In the genomic region with DNA sequence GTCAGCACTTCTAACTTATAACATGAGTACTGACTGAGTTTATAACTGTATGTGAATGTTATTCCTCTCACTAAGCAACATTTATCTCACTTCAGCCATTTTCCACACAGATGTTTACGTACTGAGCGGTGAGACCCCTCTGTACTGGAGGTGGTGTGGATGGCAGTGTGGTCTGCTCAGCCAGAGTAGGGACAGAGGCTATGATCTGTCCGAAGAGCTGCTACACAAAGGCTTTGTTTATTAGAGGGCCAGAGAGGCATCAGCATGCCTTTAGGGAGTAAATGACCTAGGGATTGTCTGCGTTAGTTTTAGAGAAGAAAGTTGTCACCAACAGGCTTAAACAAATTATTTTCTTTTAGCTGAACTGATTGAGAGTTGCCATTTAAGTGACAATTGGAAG, we compare ENCODE assay signal across 2 cellular contexts.
TF ChIP-seq lines count a peak whose summit lies in the region.

No MANE protein-coding gene starts in this region.

TF ChIP-seq in SK-N-SH treated with all-trans-retinoic acid at 6 μM for 48 hours, 23 proteins besides CTCF, POLR2A, EP300 and RAD21 (continued from another document):
- TF ChIP-seq, protein P1, sequence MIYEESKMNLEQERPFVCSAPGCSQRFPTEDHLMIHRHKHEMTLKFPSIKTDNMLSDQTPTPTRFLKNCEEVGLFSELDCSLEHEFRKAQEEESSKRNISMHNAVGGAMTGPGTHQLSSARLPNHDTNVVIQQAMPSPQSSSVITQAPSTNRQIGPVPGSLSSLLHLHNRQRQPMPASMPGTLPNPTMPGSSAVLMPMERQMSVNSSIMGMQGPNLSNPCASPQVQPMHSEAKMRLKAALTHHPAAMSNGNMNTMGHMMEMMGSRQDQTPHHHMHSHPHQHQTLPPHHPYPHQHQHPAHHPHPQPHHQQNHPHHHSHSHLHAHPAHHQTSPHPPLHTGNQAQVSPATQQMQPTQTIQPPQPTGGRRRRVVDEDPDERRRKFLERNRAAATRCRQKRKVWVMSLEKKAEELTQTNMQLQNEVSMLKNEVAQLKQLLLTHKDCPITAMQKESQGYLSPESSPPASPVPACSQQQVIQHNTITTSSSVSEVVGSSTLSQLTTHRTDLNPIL (CRISPR knock-in tag; IDR thresholded peaks at IDR 0.05; ENCODE audit: low read depth): no peak
- no peak for TF ChIP-seq BACH2 (CRISPR knock-in tag; IDR thresholded peaks at IDR 0.05; ENCODE audit: borderline replicate concordance)
- TF ChIP-seq TSHZ2 (CRISPR knock-in tag; IDR thresholded peaks at IDR 0.05): no peak
- no peak for TF ChIP-seq PPARA (CRISPR knock-in tag; IDR thresholded peaks at IDR 0.05; ENCODE audit: borderline replicate concordance)
- TF ChIP-seq ZNF70 (CRISPR knock-in tag; IDR thresholded peaks at IDR 0.05): no peak
- TF ChIP-seq, protein P2, sequence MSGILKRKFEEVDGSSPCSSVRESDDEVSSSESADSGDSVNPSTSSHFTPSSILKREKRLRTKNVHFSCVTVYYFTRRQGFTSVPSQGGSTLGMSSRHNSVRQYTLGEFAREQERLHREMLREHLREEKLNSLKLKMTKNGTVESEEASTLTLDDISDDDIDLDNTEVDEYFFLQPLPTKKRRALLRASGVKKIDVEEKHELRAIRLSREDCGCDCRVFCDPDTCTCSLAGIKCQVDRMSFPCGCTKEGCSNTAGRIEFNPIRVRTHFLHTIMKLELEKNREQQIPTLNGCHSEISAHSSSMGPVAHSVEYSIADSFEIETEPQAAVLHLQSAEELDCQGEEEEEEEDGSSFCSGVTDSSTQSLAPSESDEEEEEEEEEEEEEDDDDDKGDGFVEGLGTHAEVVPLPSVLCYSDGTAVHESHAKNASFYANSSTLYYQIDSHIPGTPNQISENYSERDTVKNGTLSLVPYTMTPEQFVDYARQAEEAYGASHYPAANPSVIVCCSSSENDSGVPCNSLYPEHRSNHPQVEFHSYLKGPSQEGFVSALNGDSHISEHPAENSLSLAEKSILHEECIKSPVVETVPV (CRISPR knock-in tag; IDR thresholded peaks at IDR 0.05): no peak
- no peak for TF ChIP-seq OSR1 (CRISPR knock-in tag; IDR thresholded peaks at IDR 0.05)
- no peak for TF ChIP-seq POU6F1 (CRISPR knock-in tag; IDR thresholded peaks at IDR 0.05; ENCODE audit: borderline replicate concordance, low read depth)
- TF ChIP-seq ZFP3 (CRISPR knock-in tag; IDR thresholded peaks at IDR 0.05): no peak

TF ChIP-seq in HEK293T, 16 proteins besides CTCF, POLR2A, EP300 and RAD21 (continued from another document):
- TF ChIP-seq PKNOX1 (IDR thresholded peaks at IDR 0.05) (no peak), FOXM1 (IDR thresholded peaks at IDR 0.05; ENCODE audit: borderline replicate concordance) (no peak), SUZ12 (IDR thresholded peaks at IDR 0.05) (no peak), FOXK2 (IDR thresholded peaks at IDR 0.05) (no peak), ZNF384 (IDR thresholded peaks at IDR 0.05) (no peak), SP1 (IDR thresholded peaks at IDR 0.05) (no peak), ELF4 (IDR thresholded peaks at IDR 0.05) (no peak)
